In the genomic region with DNA sequence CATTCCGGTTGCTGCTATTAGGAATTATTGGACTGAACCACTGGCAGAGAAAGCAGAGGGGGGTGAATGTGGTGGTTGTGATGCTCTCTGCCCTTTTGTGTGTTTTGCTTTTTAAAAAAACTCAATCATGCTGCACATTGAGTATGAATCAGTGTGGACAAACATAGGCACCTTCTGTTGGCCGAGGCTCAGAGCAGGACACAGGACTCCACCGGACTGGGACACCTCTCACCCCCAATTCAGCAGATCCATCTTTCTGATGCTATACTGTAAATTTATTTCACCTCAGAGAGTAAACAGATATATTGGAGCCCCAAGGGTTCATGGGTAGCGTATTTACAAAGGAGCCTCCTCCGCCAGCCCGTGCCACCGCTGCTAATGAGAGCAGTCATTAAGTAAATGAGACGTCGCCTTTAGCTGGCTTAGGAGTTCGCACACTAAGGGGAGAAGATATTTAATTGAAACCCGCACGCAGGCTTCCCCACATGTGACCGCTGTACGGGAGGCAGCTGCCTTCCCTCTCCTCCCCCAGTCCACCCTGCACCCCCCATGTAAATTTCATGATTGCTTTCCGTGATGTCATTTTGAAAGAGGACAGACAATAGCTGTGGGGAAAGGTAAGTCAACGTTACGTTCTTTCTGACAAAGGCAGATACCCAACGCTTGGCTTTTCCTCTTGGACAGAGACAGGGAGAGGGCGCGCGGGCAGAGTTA, we compare ENCODE assay signal across 12 cellular contexts. TPM values are rescaled to one million over a fixed set of nuclear protein-coding genes. Genes with fewer than 3 reads are reported as not detected.
DNase-seq lines count a peak whose midpoint lies in the region; ATAC-seq and TF ChIP-seq lines count a peak whose summit lies in the region.
"Had no signal": no experiment of that assay in that cellular context is flagged by ENCODE, and none has a peak within 500 bp of the region (broad histone marks: within the 10 kb centered on the region; RNA-seq: fewer than 3 reads in every experiment).

A gene (plus strand): TSS at position 330 of the 714 bp plus-strand sequence. CDS start 34,410 bp downstream, outside the sequence.

- H3K27me3 Mint-ChIP-seq in neural crest cell (ENCODE audit: low read depth) = peaks cover 84% of the 10 kb centered on the region
- peaks cover 22 to 37% (median 36%) of the 10 kb centered on the region in 3 donors for H3K27me3 Mint-ChIP-seq in CD14-positive monocyte (ENCODE audit: low read depth in 3 of 3)

- peaks cover 41% of the 10 kb centered on the region for H3K4me1 Mint-ChIP-seq in neural crest cell
- H3K4me1 Mint-ChIP-seq in CD14-positive monocyte = no peaks in the 10 kb centered on the region

- H3K4me3 Mint-ChIP-seq in neural crest cell (peak within 1 kb of the TSS; percentile 8), CD14-positive monocyte (no peak within 1 kb of the TSS)
- H3K4me3 Mint-ChIP-seq: activated naive CD8-positive, alpha-beta T cell; H9 had no signal

- H3K36me3 Mint-ChIP-seq in neural crest cell (ENCODE audit: low read depth) = no peaks in the 10 kb centered on the region
- H3K36me3 Mint-ChIP-seq in CD14-positive monocyte = no peaks in the 10 kb centered on the region
- H3K36me3 Mint-ChIP-seq: activated naive CD8-positive, alpha-beta T cell had no signal

- H3K9me3 Mint-ChIP-seq in neural crest cell = no peaks in the 10 kb centered on the region
- H3K9me3 Mint-ChIP-seq in CD14-positive monocyte = peaks cover 0 to 2% (median 0%) of the 10 kb centered on the region in 7 donors
- H3K9me3 Mint-ChIP-seq: H9 had no signal

- DNase-seq in NCI-H1092 (lab: John Stamatoyannopoulos, UW) (peak; percentile 69), NCI-H2107 treated with DMSO at 0.1 percent for 48 hours (lab: John Stamatoyannopoulos, UW; ENCODE audit: unreplicated experiment) (peak; percentile 90), SHP77 (lab: John Stamatoyannopoulos, UW) (peak; percentile 89 to 90), neural crest cell (ENCODE audit: low read depth, low spot score) (no peak), CD14-positive monocyte (ENCODE audit: low spot score) (no peak), AG08395 (ENCODE audit: low spot score) (no peak)
- DNase-seq: H9, sigmoid colon, T-helper 2 cell, testis had no signal

- TF ChIP-seq CTCF in neural crest cell (conservative IDR thresholded peaks at IDR 0.05) (no peak), CD14-positive monocyte (IDR thresholded peaks at IDR 0.05) (no peak)

- H3K27ac Mint-ChIP-seq in neural crest cell (ENCODE audit: unreplicated experiment) (peak within 1 kb of the TSS; percentile 45), CD14-positive monocyte (peak within 1 kb of the TSS in 1 of 7 donors; percentile 25)
- H3K27ac Mint-ChIP-seq: activated naive CD8-positive, alpha-beta T cell had no signal

- no peak for ATAC-seq in GM19395 (IDR thresholded peaks at IDR 0.05; ENCODE audit: unreplicated experiment)

- intact Hi-C loops in CD14-positive monocyte (cut with micrococcal nuclease) = no loop called here

RNA-seq across cellular contexts. Expression of the gene that starts here (rescaled TPM):
- 4.0 and 4.3 TPM in 2 replicates for total RNA-seq in neural crest cell
- not detected for polyA plus RNA-seq in CD14-positive monocyte

Comparison
In these comparisons a context has a peak if more than half of its experiments do, and no peak if none do; other contexts are left out.
1. DNase-seq: peak in NCI-H1092 (single experiment), NCI-H2107 treated with DMSO at 0.1 percent for 48 hours (single experiment) and SHP77 (2 of 2); none in neural crest cell (single experiment), CD14-positive monocyte (single experiment) and AG08395 (single experiment).